In the genomic region with DNA sequence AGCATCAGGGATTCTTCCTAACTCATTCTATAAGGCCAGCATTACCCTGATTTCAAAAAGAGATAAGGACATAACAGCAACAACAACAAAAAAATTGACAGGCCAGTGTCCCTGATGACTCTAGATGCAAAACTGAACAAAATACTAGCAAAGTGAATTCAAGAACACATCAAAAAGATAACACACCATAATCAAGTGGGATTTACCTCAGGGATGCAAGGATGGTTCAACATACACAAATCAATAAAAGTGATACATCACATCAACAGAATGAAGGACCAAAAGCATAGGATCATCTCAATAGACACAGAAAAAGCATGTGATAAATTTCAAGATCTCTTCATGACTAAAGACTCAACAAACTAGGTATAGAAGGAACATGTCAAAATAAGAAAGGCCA, we compare ENCODE assay signal across 23 cellular contexts.
"Had no signal": no experiment of that assay in that cellular context is flagged by ENCODE, and none has a peak within 500 bp of the region (broad histone marks: within the 10 kb centered on the region; RNA-seq: fewer than 3 reads in every experiment).

No MANE protein-coding gene starts in this region.

- H3K4me1 ChIP-seq: SJSA1 had no signal

- H3K27ac ChIP-seq: SJSA1, SK-N-MC had no signal

- FAIRE-seq: RCC 7860 had no signal

- DNase-seq: Karpas-422, KG1, MM.1S, NCI-H1048, NCI-H1105, NCI-H1417, NCI-H1436 treated with DMSO at 0.1 percent for 48 hours, NCI-H1694, NCI-H187 treated with DMSO at 0.1 percent for 48 hours, NCI-H2029 treated with DMSO at 0.1 percent for 48 hours, NCI-H2171, NCI-H226, NCI-H446, NCI-H510A, NCI-H524 treated with DMSO at 0.1 percent for 48 hours, NCI-H69, NCI-H774, Right ventricle myocardium superior, RPMI8226, SIG-M5 had no signal

- H3K36me3 ChIP-seq: SJSA1 had no signal

- H3K4me3 ChIP-seq: SJSA1, SK-N-MC had no signal

- H3K27me3 ChIP-seq: SJSA1 had no signal
